Comparison of ENCODE assay signal across 9 cellular contexts in the genomic region with DNA sequence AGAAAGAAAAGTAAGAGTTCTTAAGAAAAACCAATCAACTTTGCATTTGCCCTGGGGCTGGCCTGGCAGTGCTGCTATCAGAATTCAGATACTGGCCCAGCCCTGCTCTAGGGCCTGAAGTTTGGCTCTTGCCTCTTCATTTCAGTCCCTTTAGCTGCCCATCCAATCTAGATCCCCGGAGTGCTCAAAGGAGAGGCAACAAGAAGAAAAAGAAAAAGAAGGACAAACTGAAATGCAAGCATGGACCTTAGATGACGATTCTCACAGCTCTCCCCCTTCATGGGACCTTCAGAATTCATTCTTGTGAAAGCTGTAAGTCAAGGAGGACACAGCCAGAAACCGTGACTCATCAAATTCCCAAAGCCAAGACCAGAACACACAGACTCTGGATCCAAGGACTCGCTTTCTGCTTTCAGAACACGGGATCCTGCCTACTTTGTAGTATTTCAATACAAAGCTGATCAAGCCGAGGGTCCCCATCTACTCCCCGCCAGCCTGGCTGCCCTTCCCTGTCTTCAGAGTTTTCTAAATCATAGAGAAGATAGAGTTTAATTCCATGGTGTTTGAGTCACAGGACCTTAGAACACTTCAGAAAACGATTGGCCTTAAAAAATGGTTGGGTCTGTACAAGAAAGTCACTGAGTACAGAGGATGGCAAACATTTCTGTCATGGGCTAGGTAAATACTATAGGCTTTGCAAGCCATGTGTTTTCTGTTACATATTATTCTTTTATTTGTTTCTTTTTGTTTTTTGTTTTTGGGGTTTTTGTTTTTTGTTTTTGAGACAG.
DNase-seq lines count a peak whose midpoint lies in the region; ATAC-seq and TF ChIP-seq lines count a peak whose summit lies in the region.
"Had no signal": no experiment of that assay in that cellular context is flagged by ENCODE, and none has a peak within 500 bp of the region (broad histone marks: within the 10 kb centered on the region; RNA-seq: fewer than 3 reads in every experiment).

No MANE protein-coding gene starts in this region.

- intact Hi-C loops in left ventricle myocardium inferior (cut with micrococcal nuclease): no loop called here
- intact Hi-C loops in psoas muscle (cut with DNase I): no loop called here

- TF ChIP-seq CTCF in WI38 (IDR thresholded peaks at IDR 0.05; ENCODE audit: low read depth, low read length): no peak
- TF ChIP-seq CTCF in left ventricle myocardium inferior (IDR thresholded peaks at IDR 0.05; ENCODE audit: borderline replicate concordance): no peak
- TF ChIP-seq CTCF in psoas muscle (IDR thresholded peaks at IDR 0.05): no peak
- TF ChIP-seq CTCF in BE2C (IDR thresholded peaks at IDR 0.05; ENCODE audit: low read depth, low read length): no peak
- no peak for TF ChIP-seq CTCF in GM13976 (IDR thresholded peaks at IDR 0.05; ENCODE audit: borderline replicate concordance, control extremely low read depth, extremely low read depth, insufficient read depth, missing control alignments)

- 36 to 43% (median 37%) methylated on average over 8 of the region's 8 CpGs for WGBS in psoas muscle, 3 donors

- no peaks in the 10 kb centered on the region for H3K27me3 Mint-ChIP-seq in activated T-cell treated with anti-CD3 and anti-CD28 coated beads, Interleukin-2, amount 50 U/mL, for 4 hours (ENCODE audit: low read depth)

- H3K9me3 Mint-ChIP-seq in activated T-cell treated with anti-CD3 and anti-CD28 coated beads, Interleukin-2, amount 50 U/mL, for 4 hours: no peaks in the 10 kb centered on the region
- H3K9me3 Mint-ChIP-seq: immature natural killer cell had no signal

- peaks cover 13% of the 10 kb centered on the region for H3K4me1 ChIP-seq in left ventricle myocardium inferior
- H3K4me1 ChIP-seq in psoas muscle: peaks cover 10% of the 10 kb centered on the region
- H3K4me1 ChIP-seq in BE2C: no peaks in the 10 kb centered on the region

- DNase-seq in Daoy (ENCODE audit: low read depth) (peak; percentile 70), left ventricle myocardium inferior (no peak), psoas muscle (no peak), BE2C (no peak), GM13976 (ENCODE audit: low spot score) (no peak), midbrain (lab: John Stamatoyannopoulos, UW) (no peak)
- no peak for DNase-seq in activated T-cell treated with anti-CD3 and anti-CD28 coated beads, Interleukin-2, amount 50 U/mL, for 4 hours
- DNase-seq: immature natural killer cell had no signal

- H3K27ac ChIP-seq in left ventricle myocardium inferior (replicated peaks): peak overlapping the region; percentile 74
- peak overlapping the region; percentile 58 for H3K27ac ChIP-seq in psoas muscle

- H3K27me3 ChIP-seq in left ventricle myocardium inferior (ENCODE audit: low read depth) (no peaks in the 10 kb centered on the region), psoas muscle (ENCODE audit: insufficient read depth in 3 of 3, low read length in 2 of 3) (no peaks in the 10 kb centered on the region), BE2C (no peaks in the 10 kb centered on the region)

- no peaks in the 10 kb centered on the region for H3K36me3 Mint-ChIP-seq in activated T-cell treated with anti-CD3 and anti-CD28 coated beads, Interleukin-2, amount 50 U/mL, for 4 hours (ENCODE audit: insufficient read depth)
- H3K36me3 Mint-ChIP-seq: immature natural killer cell had no signal

- in situ Hi-C loops in GM13976 (cut with MboI; ENCODE audit: low sequenced_read_pairs, unreplicated experiment): no loop called here

- peak; percentile 37 to 68 (median 58) for ATAC-seq in psoas muscle
- ATAC-seq in activated T-cell treated with anti-CD3 and anti-CD28 coated beads, Interleukin-2, amount 50 U/mL, for 4 hours: no peak

- H3K36me3 ChIP-seq in left ventricle myocardium inferior (no peaks in the 10 kb centered on the region), psoas muscle (ENCODE audit: insufficient read depth in 1 of 2, low read depth in 1 of 2) (no peaks in the 10 kb centered on the region), BE2C (no peaks in the 10 kb centered on the region)

- H3K4me3 ChIP-seq in WI38 (ENCODE audit: low read depth, low read length) (0 out of 2 replicates have a peak overlapping the region, but pooled peaks have one; percentile 12), left ventricle myocardium inferior (no peak overlapping the region), psoas muscle (no peak overlapping the region), BE2C (ENCODE audit: low read depth, low read length) (no peak overlapping the region)

- no peaks in the 10 kb centered on the region for H3K9me3 ChIP-seq in left ventricle myocardium inferior (replicated peaks)
- no peaks in the 10 kb centered on the region for H3K9me3 ChIP-seq in psoas muscle
- no peaks in the 10 kb centered on the region for H3K9me3 ChIP-seq in BE2C

- no peak overlapping the region for H3K4me3 Mint-ChIP-seq in activated T-cell treated with anti-CD3 and anti-CD28 coated beads, Interleukin-2, amount 50 U/mL, for 4 hours
- H3K4me3 Mint-ChIP-seq: immature natural killer cell had no signal

- H3K4me1 Mint-ChIP-seq in activated T-cell treated with anti-CD3 and anti-CD28 coated beads, Interleukin-2, amount 50 U/mL, for 4 hours (ENCODE audit: low read depth): no peaks in the 10 kb centered on the region
- H3K4me1 Mint-ChIP-seq: immature natural killer cell had no signal

Comparison
In these comparisons a context has a peak if more than half of its experiments do, and no peak if none do; other contexts are left out.
1. ATAC-seq: peak in psoas muscle (4 of 4); none in activated T-cell treated with anti-CD3 and anti-CD28 coated beads, Interleukin-2, amount 50 U/mL, for 4 hours (0 of 2).